Comparison of ENCODE assay signal across 11 cellular contexts in genomic region chr9:79868532-79869189, GRCh38.
DNase-seq lines count a peak whose midpoint lies in the region; ATAC-seq and TF ChIP-seq lines count a peak whose summit lies in the region.
"Had no signal": no experiment of that assay in that cellular context is flagged by ENCODE, and none has a peak within 500 bp of the region (broad histone marks: within the 10 kb centered on the region; RNA-seq: fewer than 3 reads in every experiment).

No MANE protein-coding gene starts in this region.

- no peaks in the 10 kb centered on the region for H3K4me1 Mint-ChIP-seq in mesothelial cell of epicardium

- TF ChIP-seq CTCF in OCI-LY7 (conservative IDR thresholded peaks at IDR 0.05; ENCODE audit: low read length), result no peak
- TF ChIP-seq CTCF in BE2C (IDR thresholded peaks at IDR 0.05; ENCODE audit: low read depth, low read length), result no peak
- TF ChIP-seq CTCF in mesothelial cell of epicardium (IDR thresholded peaks at IDR 0.05; ENCODE audit: unreplicated experiment), result no peak

- peak; percentile 46 for ATAC-seq in GM19351 (IDR thresholded peaks at IDR 0.05; ENCODE audit: unreplicated experiment)
- peak; percentile 56 for ATAC-seq in HG02852 (IDR thresholded peaks at IDR 0.05; ENCODE audit: unreplicated experiment)

- peak overlapping the region; percentile 76 for H3K27ac ChIP-seq in OCI-LY7 (ENCODE audit: low read depth, low read length, poor library complexity, severe bottlenecking)
- H3K27ac ChIP-seq: breast epithelium had no signal

- H2AFZ ChIP-seq in OCI-LY7 (ENCODE audit: low read length), result peak overlapping the region; percentile 35; the same call in 1 of the 2 replicates

- peaks cover 42% of the 10 kb centered on the region for H3K4me1 ChIP-seq in OCI-LY7 (ENCODE audit: insufficient read depth, low read length, poor library complexity, severe bottlenecking)
- no peaks in the 10 kb centered on the region for H3K4me1 ChIP-seq in BE2C
- H3K4me1 ChIP-seq: breast epithelium had no signal

- no TSS peak for BruUV-seq in OCI-LY7 (replicated peaks; lab: Mats Ljungman, UMichigan)

- no peaks in the 10 kb centered on the region for H4K20me1 ChIP-seq in OCI-LY7 (ENCODE audit: insufficient read depth, low read length)

- no peaks in the 10 kb centered on the region for H3K36me3 Mint-ChIP-seq in mesothelial cell of epicardium

- POLR2A ChIA-PET in OCI-LY7 (lab: Charles Lee), result interaction anchor here (0.8 kb wide), 1 partner anchor 32 kb away, joined by 3 read pairs; no protein-coding TSS in a partner anchor

- CTCF ChIA-PET in OCI-LY7 (lab: Charles Lee; ENCODE audit: unreplicated experiment), result interaction anchor here (0.7 kb wide), 1 partner anchor 56 kb away, joined by 3 read pairs; no protein-coding TSS in a partner anchor

- H3K79me2 ChIP-seq in OCI-LY7 (ENCODE audit: insufficient read depth, low read depth, low read length), result no peaks in the 10 kb centered on the region

- no peaks in the 10 kb centered on the region for H3K9me2 ChIP-seq in OCI-LY7 (ENCODE audit: insufficient read depth, low read length)

- no peak overlapping the region for H3K4me3 ChIP-seq in OCI-LY7 (ENCODE audit: low read depth, low read length, poor library complexity, severe bottlenecking)
- no peak overlapping the region for H3K4me3 ChIP-seq in BE2C (ENCODE audit: low read depth, low read length)
- H3K4me3 ChIP-seq: breast epithelium had no signal

- intact Hi-C loops in OCI-LY7 (cut with micrococcal nuclease; ENCODE audit: unreplicated experiment), result loop anchor here (2.0 kb wide), 1 partner anchor 298 kb away; the partner anchor contains the start of gene TLE4

- no peaks in the 10 kb centered on the region for H3K9me3 Mint-ChIP-seq in mesothelial cell of epicardium

- H3K4me3 Mint-ChIP-seq in mesothelial cell of epicardium, result no peak overlapping the region

- H3K27me3 Mint-ChIP-seq in mesothelial cell of epicardium (ENCODE audit: low read depth), result peaks cover 13% of the 10 kb centered on the region

- H3K27me3 ChIP-seq in BE2C, result no peaks in the 10 kb centered on the region
- H3K27me3 ChIP-seq: breast epithelium had no signal

- H3K4me2 ChIP-seq in OCI-LY7 (ENCODE audit: low read length), result peak overlapping the region; percentile 23

- no peaks in the 10 kb centered on the region for H3K36me3 ChIP-seq in OCI-LY7 (ENCODE audit: insufficient read depth, low read length)
- no peaks in the 10 kb centered on the region for H3K36me3 ChIP-seq in BE2C
- H3K36me3 ChIP-seq: breast epithelium had no signal

- peak; percentile 71 for DNase-seq in OCI-LY7 (ENCODE audit: low spot score)
- DNase-seq in pons (ENCODE audit: low spot score), result peak; percentile 27
- no peak for DNase-seq in DMS 273 (lab: John Stamatoyannopoulos, UW; ENCODE audit: unreplicated experiment)
- no peak for DNase-seq in BE2C
- no peak for DNase-seq in mesothelial cell of epicardium (ENCODE audit: low spot score in 2 of 2, unreplicated experiment in 2 of 2)
- DNase-seq: activated CD4-positive, alpha-beta T cell treated with anti-CD3 and anti-CD28 coated beads, Interleukin-2, amount 50 U/mL, for 4 hours; NCI-H1417 treated with DMSO at 0.1 percent for 48 hours; T-helper 1 cell had no signal

- no peaks in the 10 kb centered on the region for H3K9me3 ChIP-seq in OCI-LY7 (ENCODE audit: low read length)
- H3K9me3 ChIP-seq in BE2C, result no peaks in the 10 kb centered on the region

- H3K27ac Mint-ChIP-seq in mesothelial cell of epicardium, result no peak overlapping the region

Comparison
In these comparisons a context has a peak if more than half of its experiments do, and no peak if none do; other contexts are left out.
1. DNase-seq: peak in OCI-LY7 (single experiment) and pons (single experiment); none in DMS 273 (single experiment), BE2C (single experiment) and mesothelial cell of epicardium (0 of 2).